Comparison of ENCODE assay signal across 22 cellular contexts in genomic region chr11:953513-953912, GRCh38. TPM values are rescaled to one million over a fixed set of nuclear protein-coding genes. Genes with fewer than 3 reads are reported as not detected.
DNase-seq lines count a peak whose midpoint lies in the region; ATAC-seq and TF ChIP-seq lines count a peak whose summit lies in the region.
"Had no signal": no experiment of that assay in that cellular context is flagged by ENCODE, and none has a peak within 500 bp of the region (broad histone marks: within the 10 kb centered on the region; RNA-seq: fewer than 3 reads in every experiment).

No MANE protein-coding gene starts in this region.

- no peak overlapping the region for H3K9ac ChIP-seq in mesenchymal stem cell (ENCODE audit: low read length)

- H3K36me3 ChIP-seq in heart left ventricle, result peaks cover 0 to 37% (median 4%) of the 10 kb centered on the region in 9 donors
- H3K36me3 ChIP-seq in mesenchymal stem cell (ENCODE audit: control insufficient read depth in 1 of 2, insufficient read depth in 2 of 2, low read depth in 1 of 2, low read length in 2 of 2), result peaks cover 17% of the 10 kb centered on the region in 2 experiments
- H3K36me3 ChIP-seq: prostate gland had no signal

- H3K27ac ChIP-seq in heart left ventricle (no peak overlapping the region), mesenchymal stem cell (ENCODE audit: low read length, poor library complexity, severe bottlenecking) (peak overlapping the region; percentile 5), RWPE1 (no peak overlapping the region)

- no peak overlapping the region for H2BK5ac ChIP-seq in mesenchymal stem cell (ENCODE audit: low read depth, low read length, poor library complexity, severe bottlenecking)

- CTCF ChIA-PET in RWPE1 (lab: Yijun Ruan, JAX), result interaction anchor here (0.7 kb wide), 1 partner anchor 97 kb away, joined by 5 read pairs; no protein-coding TSS in a partner anchor

- H2BK12ac ChIP-seq in mesenchymal stem cell (ENCODE audit: low read length in 2 of 2), result no peak overlapping the region

- no peak overlapping the region for H2BK120ac ChIP-seq in mesenchymal stem cell (ENCODE audit: low read depth, low read length)

- H3K27me3 ChIP-seq in heart left ventricle (no peaks in the 10 kb centered on the region), mesenchymal stem cell (ENCODE audit: control insufficient read depth in 1 of 2, insufficient read depth in 1 of 2, low read length in 2 of 2) (no peaks in the 10 kb centered on the region)
- H3K27me3 ChIP-seq: upper lobe of left lung had no signal

- no peak for TF ChIP-seq CTCF in heart left ventricle (IDR thresholded peaks at IDR 0.05)
- no peak for TF ChIP-seq CTCF in RWPE1 (conservative IDR thresholded peaks at IDR 0.05; ENCODE audit: low read depth)

- H3K18ac ChIP-seq in mesenchymal stem cell (ENCODE audit: low read depth in 1 of 2, low read length in 2 of 2), result no peak overlapping the region

- intact Hi-C loops in heart left ventricle (cut with DNase I), result no loop called here
- intact Hi-C loops in cardiac septum (cut with DNase I), result no loop called here

- no peak overlapping the region for H3K14ac ChIP-seq in mesenchymal stem cell (ENCODE audit: low read length in 2 of 2)

- peak in 3 of 4 donors; percentile 13 to 40 (median 40) for ATAC-seq in heart left ventricle
- ATAC-seq: activated T-helper 17 cell treated with anti-CD3 and anti-CD28 coated beads, Interleukin-2, amount 50 U/mL, for 72 hours had no signal

- H3K9me3 ChIP-seq in heart left ventricle (peaks cover 0 to 16% (median 8%) of the 10 kb centered on the region in 12 donors), mesenchymal stem cell (ENCODE audit: control insufficient read depth, low read length) (peaks cover 6% of the 10 kb centered on the region)
- H3K9me3 ChIP-seq: prostate gland had no signal

- 69 to 83% (median 80%) methylated on average over 13 of the region's 13 CpGs for WGBS in heart left ventricle, 4 donors
- 86% methylated on average over 13 of the region's 13 CpGs for WGBS in mesenchymal stem cell

- no peak overlapping the region for H3K4ac ChIP-seq in mesenchymal stem cell (ENCODE audit: low read depth in 1 of 2, low read length in 2 of 2)

- no peak overlapping the region for H3K23ac ChIP-seq in mesenchymal stem cell (ENCODE audit: low read length in 2 of 2)

- H3K4me1 ChIP-seq in heart left ventricle (peaks cover 0 to 32% (median 9%) of the 10 kb centered on the region in 12 donors), mesenchymal stem cell (ENCODE audit: control insufficient read depth, insufficient read depth, low read depth, low read length) (peaks cover 26% of the 10 kb centered on the region)

- TF ChIP-seq POLR2A in heart left ventricle (IDR thresholded peaks at IDR 0.05), result no peak

- no peak overlapping the region for H2AFZ ChIP-seq in mesenchymal stem cell (ENCODE audit: low read depth, low read length)

- H3K79me1 ChIP-seq in mesenchymal stem cell (replicated peaks; ENCODE audit: low read length, poor library complexity, severe bottlenecking), result peaks cover 16% of the 10 kb centered on the region

- DNase-seq in heart left ventricle (peak in 1 of 5 donors; percentile 33), cardiac septum (ENCODE audit: low spot score) (no peak), cerebellum (ENCODE audit: low spot score) (peak; percentile 58), mesenchymal stem cell (no peak), RWPE1 (ENCODE audit: low spot score) (no peak), NCI-H748 treated with DMSO at 0.1 percent for 48 hours (lab: John Stamatoyannopoulos, UW) (no peak), DMS79 (lab: John Stamatoyannopoulos, UW) (no peak), COLO829 (ENCODE audit: low spot score) (no peak)
- DNase-seq: ACHN; activated CD8-positive, alpha-beta memory T cell treated with anti-CD3 and anti-CD28 coated beads, Interleukin-2, amount 50 U/mL, for 4 hours; activated naive CD8-positive, alpha-beta T cell treated with anti-CD3 and anti-CD28 coated beads for 36 hours; EL; H7; immature natural killer cell; Kasumi-1; mucosa of descending colon; NCI-H1048; NCI-H1694 treated with DMSO at 0.1 percent for 48 hours; stimulated activated CD8-positive, alpha-beta memory T cell treated with anti-CD3 and anti-CD28 coated beads, Interleukin-4, amount 100 ng/mL, for 48 hours had no signal

- POLR2A ChIA-PET in RWPE1 (lab: Yijun Ruan, JAX; ENCODE audit: low non-redundant PET), result no interaction called here

- no peak overlapping the region for H2BK15ac ChIP-seq in mesenchymal stem cell (ENCODE audit: low read depth, poor library complexity, severe bottlenecking)

- no peak overlapping the region for H4K91ac ChIP-seq in mesenchymal stem cell (ENCODE audit: low read length)

- no peak overlapping the region for H3K4me3 ChIP-seq in heart left ventricle
- no peak overlapping the region for H3K4me3 ChIP-seq in mesenchymal stem cell (ENCODE audit: insufficient read depth in 1 of 2, low read depth in 1 of 2, low read length in 2 of 2)
- H3K4me3 ChIP-seq: mucosa of descending colon, prostate gland, upper lobe of left lung had no signal

- no peak overlapping the region for H3K4me2 ChIP-seq in mesenchymal stem cell (ENCODE audit: low read length, poor library complexity, severe bottlenecking)

- H4K8ac ChIP-seq in mesenchymal stem cell (ENCODE audit: low read length), result no peak overlapping the region

- peak overlapping the region; percentile 15 for H2AK5ac ChIP-seq in mesenchymal stem cell (ENCODE audit: low read length, severe bottlenecking)

RNA-seq across cellular contexts. Expression of gene AP2A2, which starts 27.8 kb away (rescaled TPM):
- total RNA-seq in heart left ventricle (10 to 100 TPM; 30.2 to 71.4 (median 40.0) TPM), cardiac septum (40.3 TPM), cerebellum (51.6 TPM)
- 10 to 100 TPM; 20.4 to 28.7 TPM for polyA plus RNA-seq in heart left ventricle
- polyA plus RNA-seq in mesenchymal stem cell (2013, experiment 1 of 2), result 75.8 TPM
- 83.6 TPM for polyA plus RNA-seq in mesenchymal stem cell (2013, experiment 2 of 2)

RNA-seq across cellular contexts. Expression of gene CHID1, which starts 42.9 kb away (rescaled TPM):
- total RNA-seq in heart left ventricle (10 to 100 TPM; 42.0 to 87.7 (median 58.9) TPM), cardiac septum (63.7 TPM), cerebellum (28.4 TPM)
- polyA plus RNA-seq in heart left ventricle, result 10 to 100 TPM; 30.8 to 55.3 TPM
- polyA plus RNA-seq in mesenchymal stem cell (2013, experiment 1 of 2), result 67.7 TPM
- polyA plus RNA-seq in mesenchymal stem cell (2013, experiment 2 of 2), result 65.9 TPM
